ENCODE assay signal across 9 cellular contexts in genomic region chr17:34579017-34579946, GRCh38. TPM values are rescaled to one million over a fixed set of nuclear protein-coding genes. Genes with fewer than 3 reads are reported as not detected.
DNase-seq lines count a peak whose midpoint lies in the region; ATAC-seq and TF ChIP-seq lines count a peak whose summit lies in the region.
"Had no signal": no experiment of that assay in that cellular context is flagged by ENCODE, and none has a peak within 500 bp of the region (broad histone marks: within the 10 kb centered on the region; RNA-seq: fewer than 3 reads in every experiment).

TMEM132E (plus strand) TSS chr17:34579582; CDS start chr17:34581077, 1,495 bp downstream.

- DNase-seq in CD14-positive monocyte (ENCODE audit: low spot score) (peak; percentile 12), MM.1S (no peak), adrenal gland (peak in 6 of 7 donors; percentile 31 to 52 (median 48)), hypothalamus (lab: John Stamatoyannopoulos, UW) (peak in 50 of 51 donors; percentile 21 to 86 (median 70)), putamen (ENCODE audit: low spot score) (peak; percentile 47), SJCRH30 (no peak), RWPE1 (ENCODE audit: low spot score) (no peak)

- intact Hi-C loops in CD14-positive monocyte (cut with micrococcal nuclease) (no loop called here), adrenal gland (cut with DNase I) (no loop called here)

- peaks cover 0 to 18% (median 9%) of the 10 kb centered on the region in 7 donors for H3K9me3 Mint-ChIP-seq in CD14-positive monocyte

- peak within 1 kb of the TSS; percentile 86 for H3K4me2 ChIP-seq in MM.1S (ENCODE audit: low read depth, low read length)

- no peak for TF ChIP-seq POLR2A in adrenal gland (IDR thresholded peaks at IDR 0.05)

- H3K9me2 ChIP-seq in MM.1S (replicated peaks; ENCODE audit: insufficient read depth, low read length), result no peaks in the 10 kb centered on the region

- H3K27ac Mint-ChIP-seq in CD14-positive monocyte, result no peak within 1 kb of the TSS

- H3K4me3 ChIP-seq in MM.1S (ENCODE audit: low read length) (peak within 1 kb of the TSS; percentile 59), adrenal gland (peak within 1 kb of the TSS in 2 of 4 donors; percentile 41 to 45), SJCRH30 (no peak within 1 kb of the TSS)

- H3K4me1 Mint-ChIP-seq in CD14-positive monocyte, result peaks cover 12% of the 10 kb centered on the region

- WGBS in adrenal gland, 4 donors, result 0 to 1% (median 1%) methylated on average over 52 to 101 of the region's 101 CpGs

- H3K27me3 ChIP-seq in MM.1S (replicated peaks; ENCODE audit: insufficient read depth, low read length) (peaks cover 81% of the 10 kb centered on the region), adrenal gland (peaks cover 66% of the 10 kb centered on the region), SJCRH30 (peaks cover 7% of the 10 kb centered on the region; the same call in 1 of the 2 replicates)

- no peaks in the 10 kb centered on the region for H3K4me1 ChIP-seq in MM.1S (ENCODE audit: low read length)
- peaks cover 12 to 34% of the 10 kb centered on the region in 2 donors for H3K4me1 ChIP-seq in adrenal gland (replicated peaks in 1 of 2)
- no peaks in the 10 kb centered on the region for H3K4me1 ChIP-seq in SJCRH30

- H3K27me3 Mint-ChIP-seq in CD14-positive monocyte (ENCODE audit: low read depth in 3 of 3), result peaks cover 72 to 95% (median 79%) of the 10 kb centered on the region in 3 donors

- H3K36me3 ChIP-seq in MM.1S (replicated peaks; ENCODE audit: insufficient read depth, low read length) (no peaks in the 10 kb centered on the region), adrenal gland (replicated peaks in 1 of 2) (no peaks in the 10 kb centered on the region), SJCRH30 (no peaks in the 10 kb centered on the region)
- H3K36me3 ChIP-seq: neutrophil had no signal

- TF ChIP-seq CTCF in CD14-positive monocyte (IDR thresholded peaks at IDR 0.05) (no peak), MM.1S (IDR thresholded peaks at IDR 0.05; ENCODE audit: low read length) (no peak), adrenal gland (IDR thresholded peaks at IDR 0.05) (no peak), RWPE1 (conservative IDR thresholded peaks at IDR 0.05; ENCODE audit: low read depth) (no peak)

- CTCF ChIA-PET in RWPE1 (lab: Yijun Ruan, JAX), result interaction anchor here (0.6 kb wide), 1 partner anchor 539 kb away, joined by 3 read pairs; no protein-coding TSS in a partner anchor

- H3K9ac ChIP-seq in MM.1S (ENCODE audit: low read length), result no peak within 1 kb of the TSS

- H3K9me3 ChIP-seq in MM.1S (replicated peaks; ENCODE audit: insufficient read depth, low read length) (no peaks in the 10 kb centered on the region), adrenal gland (replicated peaks in 1 of 3) (no peaks in the 10 kb centered on the region), SJCRH30 (replicated peaks) (no peaks in the 10 kb centered on the region)
- H3K9me3 ChIP-seq: neutrophil had no signal

- no peak for ATAC-seq in HG03025 (IDR thresholded peaks at IDR 0.05; ENCODE audit: low FRiP score, unreplicated experiment)

- H3F3A ChIP-seq in MM.1S (ENCODE audit: insufficient read depth, low read length), result no peaks in the 10 kb centered on the region

- H3K4me3 Mint-ChIP-seq in CD14-positive monocyte, result peak within 1 kb of the TSS; percentile 72 to 86

- POLR2A ChIA-PET in RWPE1 (lab: Yijun Ruan, JAX; ENCODE audit: low non-redundant PET), result no interaction called here

- peak within 1 kb of the TSS; percentile 42 for H2AFZ ChIP-seq in MM.1S (ENCODE audit: low read length)

- H3K36me3 Mint-ChIP-seq in CD14-positive monocyte, result no peaks in the 10 kb centered on the region

- no peaks in the 10 kb centered on the region for H3K79me2 ChIP-seq in MM.1S (ENCODE audit: low read length)

- H4K20me1 ChIP-seq in MM.1S (ENCODE audit: insufficient read depth, low read length), result no peaks in the 10 kb centered on the region

- no peak within 1 kb of the TSS for H3K27ac ChIP-seq in MM.1S (ENCODE audit: low read length)
- no peak within 1 kb of the TSS for H3K27ac ChIP-seq in adrenal gland
- no peak within 1 kb of the TSS for H3K27ac ChIP-seq in SJCRH30
- H3K27ac ChIP-seq in RWPE1, result no peak within 1 kb of the TSS
- H3K27ac ChIP-seq: neutrophil had no signal

RNA-seq across cellular contexts. Expression of gene TMEM132E, which starts in this region (rescaled TPM):
- polyA plus RNA-seq in CD14-positive monocyte (not detected), adrenal gland (under 1 TPM; 0.07 to 0.24 (median 0.11) TPM)
- 1 to 10 TPM in 1 of 8 donors, under 1 TPM in 6, not detected in 1; 0.07 to 1.1 (median 0.23) TPM for total RNA-seq in adrenal gland
- total RNA-seq in SJCRH30 (2014; rRNA removed; shearing (Covaris generic)), result not detected in 2 replicates

Comparison
In these comparisons a context has a peak if more than half of its experiments do, and no peak if none do; other contexts are left out.
1. Peak in DNase-seq in CD14-positive monocyte; RNA of the gene not detected or under 1 TPM.
2. DNase-seq: peak in adrenal gland (6 of 7), hypothalamus (50 of 51) and putamen (single experiment); none in MM.1S (single experiment), SJCRH30 (0 of 2) and RWPE1 (single experiment).